ENCODE assay signal across 16 cellular contexts in genomic region chr15:67941643-67942315, GRCh38.
DNase-seq lines count a peak whose midpoint lies in the region; ATAC-seq and TF ChIP-seq lines count a peak whose summit lies in the region.
"Had no signal": no experiment of that assay in that cellular context is flagged by ENCODE, and none has a peak within 500 bp of the region (broad histone marks: within the 10 kb centered on the region; RNA-seq: fewer than 3 reads in every experiment).

No MANE protein-coding gene starts in this region.

- no peak overlapping the region for H3K4me2 ChIP-seq in GM23338
- H3K4me2 ChIP-seq: BLaER1 had no signal

- H3K27me3 ChIP-seq in GM23338 (ENCODE audit: insufficient read depth) (no peaks in the 10 kb centered on the region), foreskin keratinocyte (no peaks in the 10 kb centered on the region), prostate gland (replicated peaks; ENCODE audit: insufficient read depth) (no peaks in the 10 kb centered on the region)
- H3K27me3 ChIP-seq: BLaER1, right atrium auricular region had no signal

- no peak for TF ChIP-seq POLR2A in prostate gland (IDR thresholded peaks at IDR 0.05)

- H3K27me3 Mint-ChIP-seq in GM23338 (ENCODE audit: insufficient read depth, low read depth, poor library complexity) = peaks cover 4% of the 10 kb centered on the region
- H3K27me3 Mint-ChIP-seq: activated naive CD8-positive, alpha-beta T cell treated with anti-CD3 and anti-CD28 coated beads, Interleukin-2, amount 50 U/mL, for 24 hours had no signal

- H3K36me3 Mint-ChIP-seq in GM23338 (ENCODE audit: low read depth) = no peaks in the 10 kb centered on the region

- H2AFZ ChIP-seq in GM23338 = no peak overlapping the region

- no peak for DNase-seq in GM23338 (ENCODE audit: low spot score)
- DNase-seq in RPMI7951 (ENCODE audit: low read depth) = peak; percentile 36
- peak; percentile 50 to 71 for DNase-seq in foreskin keratinocyte
- peak; percentile 31 for DNase-seq in prostate gland (ENCODE audit: low spot score)
- no peak for DNase-seq in effector CD8-positive, alpha-beta T cell (lab: John Stamatoyannopoulos, UW)
- no peak for DNase-seq in occipital lobe (lab: John Stamatoyannopoulos, UW)
- DNase-seq: activated naive CD8-positive, alpha-beta T cell treated with anti-CD3 and anti-CD28 coated beads, Interleukin-2, amount 50 U/mL, for 24 hours; GF-D8; HCEC 1CT; NCI-H187 treated with DMSO at 0.1 percent for 48 hours; stimulated activated CD4-positive, alpha-beta T cell treated with anti-CD3 and anti-CD28 coated beads, Interleukin-4, amount 100 ng/mL, for 4 hours; stimulated activated naive CD4-positive, alpha-beta T cell had no signal

- H3K27ac ChIP-seq in GM23338 (ENCODE audit: low read depth) = no peak overlapping the region
- no peak overlapping the region for H3K27ac ChIP-seq in foreskin keratinocyte
- no peak overlapping the region for H3K27ac ChIP-seq in prostate gland
- H3K27ac ChIP-seq: BLaER1 had no signal

- intact Hi-C loops in prostate gland (cut with DNase I) = no loop called here

- H3K9me2 ChIP-seq in GM23338 (ENCODE audit: insufficient read depth) = no peaks in the 10 kb centered on the region

- H4K20me1 ChIP-seq in GM23338 (replicated peaks; ENCODE audit: insufficient read depth) = no peaks in the 10 kb centered on the region
- H4K20me1 ChIP-seq: BLaER1 had no signal

- peak; percentile 10; the same call in 2 of the 3 replicates for ATAC-seq in GM23338
- ATAC-seq in foreskin keratinocyte = peak; percentile 71
- no peak for ATAC-seq in GM21423 (IDR thresholded peaks at IDR 0.05; ENCODE audit: unreplicated experiment)
- no peak for ATAC-seq in HG03378 (IDR thresholded peaks at IDR 0.05; ENCODE audit: unreplicated experiment)
- ATAC-seq: activated naive CD8-positive, alpha-beta T cell treated with anti-CD3 and anti-CD28 coated beads, Interleukin-2, amount 50 U/mL, for 24 hours had no signal

- H3K27ac Mint-ChIP-seq in GM23338 = no peak overlapping the region
- H3K27ac Mint-ChIP-seq: activated naive CD8-positive, alpha-beta T cell treated with anti-CD3 and anti-CD28 coated beads, Interleukin-2, amount 50 U/mL, for 24 hours had no signal

- H3K4me3 Mint-ChIP-seq in GM23338 = no peak overlapping the region
- H3K4me3 Mint-ChIP-seq: activated naive CD8-positive, alpha-beta T cell treated with anti-CD3 and anti-CD28 coated beads, Interleukin-2, amount 50 U/mL, for 24 hours had no signal

- TF ChIP-seq CTCF in GM23338 (conservative IDR thresholded peaks at IDR 0.05; ENCODE audit: low read depth in 2 of 2) = no peak
- no peak for TF ChIP-seq CTCF in foreskin keratinocyte (conservative IDR thresholded peaks at IDR 0.05)
- TF ChIP-seq CTCF in prostate gland (IDR thresholded peaks at IDR 0.05) = no peak

- H3K79me2 ChIP-seq in GM23338 (replicated peaks; ENCODE audit: insufficient read depth) = no peaks in the 10 kb centered on the region

- H3K9me3 Mint-ChIP-seq in GM23338 = peaks cover 2% of the 10 kb centered on the region; the same call in 1 of the 3 replicates
- H3K9me3 Mint-ChIP-seq: activated naive CD8-positive, alpha-beta T cell treated with anti-CD3 and anti-CD28 coated beads, Interleukin-2, amount 50 U/mL, for 24 hours had no signal

- H3F3A ChIP-seq in GM23338 (replicated peaks; ENCODE audit: low read depth) = no peaks in the 10 kb centered on the region

- H3K4me1 ChIP-seq in GM23338 (ENCODE audit: insufficient read depth) = peaks cover 7% of the 10 kb centered on the region
- peaks cover 14% of the 10 kb centered on the region for H3K4me1 ChIP-seq in foreskin keratinocyte
- H3K4me1 ChIP-seq in prostate gland (replicated peaks) = peaks cover 3% of the 10 kb centered on the region

- H3K4me3 ChIP-seq in GM23338 (no peak overlapping the region), prostate gland (no peak overlapping the region)
- H3K4me3 ChIP-seq: BLaER1, right atrium auricular region had no signal

- peaks cover 25% of the 10 kb centered on the region for H3K4me1 Mint-ChIP-seq in GM23338

- 27% methylated on average over 3 of the region's 3 CpGs for WGBS in prostate gland

- H3K9me3 ChIP-seq in prostate gland = no peaks in the 10 kb centered on the region
- H3K9me3 ChIP-seq: BLaER1, right atrium auricular region had no signal

- H3K36me3 ChIP-seq in GM23338 (ENCODE audit: insufficient read depth) (no peaks in the 10 kb centered on the region), prostate gland (no peaks in the 10 kb centered on the region)
- H3K36me3 ChIP-seq: BLaER1, right atrium auricular region had no signal

TF ChIP-seq in GM23338, 12 proteins besides CTCF, POLR2A, EP300 and RAD21 (continues in another document):
- TF ChIP-seq ETS1 (IDR thresholded peaks at IDR 0.05) (no peak), NANOG (IDR thresholded peaks at IDR 0.05; ENCODE audit: borderline replicate concordance) (no peak), EZH2phosphoT487 (IDR thresholded peaks at IDR 0.05; ENCODE audit: unreplicated experiment) (no peak), ZNF331 (CRISPR knock-in tag; IDR thresholded peaks at IDR 0.05; ENCODE audit: low read depth) (no peak), REST (IDR thresholded peaks at IDR 0.05; ENCODE audit: unreplicated experiment) (no peak), JUNB (IDR thresholded peaks at IDR 0.05; ENCODE audit: unreplicated experiment) (no peak), EZH2 (IDR thresholded peaks at IDR 0.05; ENCODE audit: low read depth, unreplicated experiment) (no peak), ZNF114 (CRISPR knock-in tag; IDR thresholded peaks at IDR 0.05) (no peak), POLR2AphosphoS5 (IDR thresholded peaks at IDR 0.05; ENCODE audit: low read depth) (no peak), CREB1 (CRISPR knock-in tag; IDR thresholded peaks at IDR 0.05; ENCODE audit: low read depth) (no peak), STAT1 (IDR thresholded peaks at IDR 0.05; ENCODE audit: unreplicated experiment) (no peak)

Comparison
In these comparisons a context has a peak if more than half of its experiments do, and no peak if none do; other contexts are left out.
1. ATAC-seq: peak in GM23338 (single experiment) and foreskin keratinocyte (single experiment); none in GM21423 (single experiment) and HG03378 (single experiment).
2. DNase-seq: peak in RPMI7951 (single experiment), foreskin keratinocyte (2 of 2) and prostate gland (single experiment); none in GM23338 (single experiment), effector CD8-positive, alpha-beta T cell (single experiment) and occipital lobe (single experiment).